ENCODE assay signal across 1 cellular context in genomic region chr1:2203671-2204383, GRCh38.
TF ChIP-seq lines count a peak whose summit lies in the region.

No MANE protein-coding gene starts in this region.

TF ChIP-seq in K562, 482 proteins besides CTCF, POLR2A, EP300 and RAD21:
- TF ChIP-seq ETS1 (conservative IDR thresholded peaks at IDR 0.05; ENCODE audit: control insufficient read depth, low read depth, low read length) (0 out of 2 replicates have a peak, but pooled peaks have one; percentile 13), SRSF1 (IDR thresholded peaks at IDR 0.05; ENCODE audit: low read depth, low read length) (0 out of 2 replicates have a peak, but pooled peaks have one; percentile 7), ARID4B (CRISPR knock-in tag; IDR thresholded peaks at IDR 0.05) (peak; percentile 52; the same call in 1 of the 2 replicates), RBFOX2 (IDR thresholded peaks at IDR 0.05; ENCODE audit: low read depth, low read length) (peak; percentile 35; the same call in 1 of the 2 replicates), ZNF668 (CRISPR knock-in tag; IDR thresholded peaks at IDR 0.05) (no peak), ZNF143 (CRISPR knock-in tag; IDR thresholded peaks at IDR 0.05) (0 out of 2 replicates have a peak, but pooled peaks have one; percentile 39), POLR2G (IDR thresholded peaks at IDR 0.05; ENCODE audit: low read depth, low read length) (peak; percentile 49), ZNF609 (CRISPR knock-in tag; IDR thresholded peaks at IDR 0.05; ENCODE audit: borderline replicate concordance) (no peak)
